1 cellular context compared by ENCODE assay signal in the genomic region with DNA sequence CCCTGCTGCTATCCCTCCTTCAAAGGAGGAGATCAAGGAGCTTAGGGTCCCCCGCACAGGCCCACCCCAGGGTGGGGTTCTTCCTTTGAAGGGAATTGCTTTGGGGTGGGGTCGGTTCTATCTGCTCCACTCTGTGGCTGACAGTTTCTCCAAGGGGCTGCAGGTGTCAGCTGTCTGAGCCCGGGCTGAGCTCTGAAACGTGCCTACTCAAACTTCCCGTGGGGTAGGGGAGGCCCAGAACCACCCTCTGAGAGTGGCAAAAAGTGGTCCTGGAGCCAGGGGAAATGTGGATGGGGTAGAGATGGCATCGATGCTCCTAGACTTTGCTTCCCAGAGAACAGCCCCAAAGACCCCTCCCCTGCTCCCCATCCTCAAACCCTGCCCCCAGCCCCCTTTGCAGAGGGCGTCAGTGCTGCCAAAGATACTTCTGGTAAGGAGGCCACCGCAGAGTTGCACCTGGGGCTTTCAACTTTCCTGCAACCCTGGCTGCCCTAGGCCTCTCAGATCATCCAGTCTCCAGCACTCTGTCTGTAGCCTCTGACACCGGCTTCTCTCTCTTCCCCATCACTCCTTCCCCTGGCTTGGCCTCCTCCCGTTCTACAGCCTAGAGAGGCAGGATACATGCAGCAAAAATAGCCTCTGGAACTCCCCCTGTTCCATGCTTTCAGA.
TF ChIP-seq lines count a peak whose summit lies in the region.

No MANE protein-coding gene starts in this region.

TF ChIP-seq in IMR-90, 13 proteins besides CTCF, POLR2A, EP300 and RAD21:
- TF ChIP-seq MXI1 (IDR thresholded peaks at IDR 0.05; ENCODE audit: borderline replicate concordance, low read depth, low read length) (no peak), RFX5 (IDR thresholded peaks at IDR 0.05; ENCODE audit: low read depth, low read length) (no peak), BHLHE40 (IDR thresholded peaks at IDR 0.05; ENCODE audit: low read depth, low read length) (no peak), NFE2L2 (IDR thresholded peaks at IDR 0.05; ENCODE audit: low read depth, low read length) (no peak), RCOR1 (IDR thresholded peaks at IDR 0.05; ENCODE audit: insufficient replicate concordance, low read length) (no peak), SMC3 (IDR thresholded peaks at IDR 0.05; ENCODE audit: low read depth, low read length) (no peak), MAZ (IDR thresholded peaks at IDR 0.05; ENCODE audit: borderline replicate concordance, low read depth, low read length) (no peak), MAFK (IDR thresholded peaks at IDR 0.05; ENCODE audit: low read depth, low read length) (no peak)
